Comparison of ENCODE assay signal across 10 cellular contexts in the genomic region with DNA sequence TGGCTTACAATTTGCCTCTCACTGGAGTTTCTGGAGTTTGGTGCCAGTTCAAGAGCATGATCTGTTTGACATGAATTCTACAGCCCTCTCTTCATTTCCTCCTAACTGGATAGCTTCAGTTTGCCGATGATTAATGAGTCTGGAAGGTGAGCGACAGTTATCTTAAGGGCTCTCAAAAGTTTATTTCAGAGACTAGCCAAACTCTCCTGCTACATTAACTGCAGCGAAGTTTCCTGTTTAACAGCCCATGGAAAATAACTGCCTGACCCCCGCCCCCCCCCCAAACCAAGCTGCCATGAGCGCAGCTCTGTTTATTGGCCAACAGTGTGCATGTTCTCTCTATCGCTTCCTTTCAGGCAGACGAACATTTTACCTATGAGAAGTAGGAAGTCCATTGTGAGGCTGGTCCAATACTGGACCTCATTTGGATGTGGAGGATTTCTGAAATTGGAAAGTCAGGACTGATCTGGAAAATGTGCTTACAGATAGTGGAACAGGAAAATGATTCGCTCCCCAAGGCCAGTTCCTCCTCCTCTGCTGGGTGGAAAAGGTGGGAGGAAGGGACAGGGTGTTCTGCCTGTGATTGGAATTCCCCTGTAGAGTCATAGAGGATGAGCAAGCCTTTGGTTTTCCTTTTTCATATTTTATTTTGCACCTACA.
DNase-seq lines count a peak whose midpoint lies in the region; ATAC-seq, FAIRE-seq and TF ChIP-seq lines count a peak whose summit lies in the region.
"Had no signal": no experiment of that assay in that cellular context is flagged by ENCODE, and none has a peak within 500 bp of the region (broad histone marks: within the 10 kb centered on the region; RNA-seq: fewer than 3 reads in every experiment).

No MANE protein-coding gene starts in this region.

- H3K4me1 ChIP-seq in H1 (replicated peaks in 1 of 4; ENCODE audit: control insufficient read depth in 3 of 4, insufficient read depth in 4 of 4, low read length in 3 of 4), result no peaks in the 10 kb centered on the region
- H3K4me1 ChIP-seq in lung (ENCODE audit: control insufficient read depth in 2 of 2, insufficient read depth in 2 of 2, low read length in 2 of 2), result peaks cover 4 to 10% of the 10 kb centered on the region in 2 donors
- no peaks in the 10 kb centered on the region for H3K4me1 ChIP-seq in naive thymus-derived CD4-positive, alpha-beta T cell (ENCODE audit: control insufficient read depth in 2 of 2, insufficient read depth in 2 of 2, low read length in 2 of 2)

- FAIRE-seq in H1 (lab: Jason Lieb, UNC), result no peak

- 0 out of 2 replicates have a peak, but pooled peaks cover 2% of the 10 kb centered on the region for H3K23me2 ChIP-seq in H1 (ENCODE audit: low read depth, low read length)

- no peak for TF ChIP-seq RAD21 in H1 (IDR thresholded peaks at IDR 0.05 in 1 of 2, conservative IDR thresholded peaks at IDR 0.05 in 1 of 2; ENCODE audit: low read depth in 2 of 2, low read length in 2 of 2)

- no peak overlapping the region for H4K8ac ChIP-seq in H1 (ENCODE audit: extremely low read depth, insufficient read depth, low read length)

- peak overlapping the region; percentile 59; the same call in 1 of the 2 replicates for H2AFZ ChIP-seq in H1 (ENCODE audit: low read length)

- DNase-seq in Right ventricle myocardium inferior (ENCODE audit: missing footprints) (no peak), cardiac septum (ENCODE audit: low spot score) (no peak), H1 (ENCODE audit: low read depth in 1 of 2, low spot score in 2 of 2) (no peak), lung (ENCODE audit: low spot score) (no peak), ecto neural progenitor cell (ENCODE audit: low spot score) (no peak), NCI-H1048 (lab: John Stamatoyannopoulos, UW) (no peak)
- no peak for DNase-seq in naive thymus-derived CD4-positive, alpha-beta T cell
- DNase-seq in activated naive CD4-positive, alpha-beta T cell (lab: John Stamatoyannopoulos, UW), result no peak
- DNase-seq: NCI-H146 had no signal

- H3K56ac ChIP-seq in H1 (replicated peaks; ENCODE audit: insufficient read length, low read depth, low read length), result no peak overlapping the region

- H3K4me3 ChIP-seq in H1 (ENCODE audit: extremely low read depth in 1 of 4, insufficient read depth in 2 of 4, low read depth in 3 of 4, low read length in 4 of 4) (no peak overlapping the region), lung (no peak overlapping the region)
- H3K4me3 ChIP-seq in naive thymus-derived CD4-positive, alpha-beta T cell (ENCODE audit: low read length), result no peak overlapping the region
- H3K4me3 ChIP-seq: coronary artery had no signal

- no peak overlapping the region for H4K91ac ChIP-seq in H1 (replicated peaks; ENCODE audit: insufficient read length, low read length)

- H3K9me3 ChIP-seq in H1 (ENCODE audit: insufficient read depth in 2 of 2, low read depth in 1 of 2, low read length in 1 of 2) (no peaks in the 10 kb centered on the region), lung (ENCODE audit: control insufficient read depth in 2 of 2, insufficient read depth in 1 of 2, low read length in 1 of 2) (no peaks in the 10 kb centered on the region)
- H3K9me3 ChIP-seq in naive thymus-derived CD4-positive, alpha-beta T cell (ENCODE audit: control insufficient read depth in 2 of 3, low read length in 3 of 3), result no peaks in the 10 kb centered on the region

- H3K4me2 ChIP-seq in H1 (ENCODE audit: insufficient read depth in 1 of 2, low read depth in 2 of 2, low read length in 2 of 2), result no peak overlapping the region

- H3K4me3 Mint-ChIP-seq in naive thymus-derived CD4-positive, alpha-beta T cell, result no peak overlapping the region

- H4K20me1 ChIP-seq in H1 (replicated peaks in 1 of 2; ENCODE audit: control insufficient read depth in 1 of 2, insufficient read depth in 2 of 2, low read length in 2 of 2), result no peaks in the 10 kb centered on the region

- TF ChIP-seq CTCF in H1 (IDR thresholded peaks at IDR 0.05; ENCODE audit: control extremely low read depth in 1 of 3, insufficient read depth in 1 of 3, low read depth in 1 of 3, low read length in 3 of 3) (no peak), lung (IDR thresholded peaks at IDR 0.05; ENCODE audit: control extremely low read depth, extremely low read depth) (no peak)

- H2BK5ac ChIP-seq in H1 (ENCODE audit: low read depth, low read length), result no peak overlapping the region

- peaks cover 0 to 3% (median 0%) of the 10 kb centered on the region in 7 donors for H3K4me1 Mint-ChIP-seq in naive thymus-derived CD4-positive, alpha-beta T cell

- no peak overlapping the region for H3K27ac ChIP-seq in H1 (ENCODE audit: low read depth, low read length)
- H3K27ac ChIP-seq in lung (ENCODE audit: low read depth in 1 of 2, low read length in 1 of 2), result peak overlapping the region; percentile 32 to 55
- no peak overlapping the region for H3K27ac ChIP-seq in naive thymus-derived CD4-positive, alpha-beta T cell (ENCODE audit: low read depth, low read length)

- peak; percentile 26 for ATAC-seq in Right ventricle myocardium inferior
- ATAC-seq in lung (ENCODE audit: insufficient read depth, low FRiP score), result peak; percentile 81
- no peak for ATAC-seq in naive thymus-derived CD4-positive, alpha-beta T cell

- POLR2A ChIA-PET in H1 (lab: Charles Lee; ENCODE audit: partially characterized antibody), result no interaction called here
- POLR2A ChIA-PET in naive thymus-derived CD4-positive, alpha-beta T cell (lab: Charles Lee), result no interaction called here

- H3K36me3 ChIP-seq in H1 (ENCODE audit: control insufficient read depth in 2 of 4, insufficient read depth in 4 of 4, low read length in 3 of 4) (no peaks in the 10 kb centered on the region), lung (ENCODE audit: control insufficient read depth in 2 of 2, insufficient read depth in 2 of 2, low read length in 2 of 2) (no peaks in the 10 kb centered on the region)
- H3K36me3 ChIP-seq in naive thymus-derived CD4-positive, alpha-beta T cell (ENCODE audit: control insufficient read depth in 2 of 3, insufficient read depth in 3 of 3, low read length in 3 of 3), result no peaks in the 10 kb centered on the region

- intact Hi-C loops in Right ventricle myocardium inferior (cut with DNase I) (no loop called here), cardiac septum (cut with DNase I) (loop anchor here (5.0 kb wide), 1 partner anchor 214 kb away; no protein-coding TSS in a partner anchor)
- intact Hi-C loops in naive thymus-derived CD4-positive, alpha-beta T cell (cut with micrococcal nuclease), result no loop called here

- no peak overlapping the region for H2AK5ac ChIP-seq in H1 (ENCODE audit: low read depth, low read length)

- H4K5ac ChIP-seq in H1 (ENCODE audit: insufficient read length, low read depth, low read length), result no peak overlapping the region

- H3K18ac ChIP-seq in H1 (ENCODE audit: extremely low read depth, low read length), result no peak overlapping the region

- H3K27ac Mint-ChIP-seq in naive thymus-derived CD4-positive, alpha-beta T cell, result no peak overlapping the region

- H3K79me1 ChIP-seq in H1 (ENCODE audit: low read depth, low read length), result no peaks in the 10 kb centered on the region

- H2BK120ac ChIP-seq in H1 (replicated peaks; ENCODE audit: low read depth, low read length), result no peak overlapping the region

- no peak overlapping the region for H2BK12ac ChIP-seq in H1 (ENCODE audit: low read depth, low read length)

- H3K79me2 ChIP-seq in H1 (ENCODE audit: control insufficient read depth in 1 of 2, insufficient read depth in 2 of 2, low read length in 2 of 2), result no peaks in the 10 kb centered on the region

- no peak overlapping the region for H2BK15ac ChIP-seq in H1 (ENCODE audit: low read length)

- H3K4ac ChIP-seq in H1 (replicated peaks; ENCODE audit: insufficient read length, low read depth, low read length), result no peak overlapping the region

- no peak overlapping the region for H3K14ac ChIP-seq in H1 (ENCODE audit: insufficient read length)

- no peak overlapping the region for H3K23ac ChIP-seq in H1 (ENCODE audit: insufficient read length)

- TF ChIP-seq EP300 in H1 (IDR thresholded peaks at IDR 0.05; ENCODE audit: borderline replicate concordance in 1 of 2, low read depth in 2 of 2, low read length in 2 of 2), result no peak

- H3K9me3 Mint-ChIP-seq in naive thymus-derived CD4-positive, alpha-beta T cell, result peaks cover 0 to 5% (median 0%) of the 10 kb centered on the region in 11 donors

- no peaks in the 10 kb centered on the region for H3K36me3 Mint-ChIP-seq in naive thymus-derived CD4-positive, alpha-beta T cell

- H2BK20ac ChIP-seq in H1 (ENCODE audit: low read length), result no peak overlapping the region

- TF ChIP-seq POLR2A in H1 (IDR thresholded peaks at IDR 0.05; ENCODE audit: control extremely low read depth in 1 of 2, low read depth in 2 of 2, low read length in 2 of 2), result no peak

- CTCF ChIA-PET in H1 (lab: Charles Lee; ENCODE audit: partially characterized antibody), result interaction anchor here (1.0 to 6.0 kb wide), 3 partner anchors 10 to 153 kb away, joined by 3 to 40 read pairs (median 3); no protein-coding TSS in a partner anchor
- CTCF ChIA-PET in naive thymus-derived CD4-positive, alpha-beta T cell (lab: Charles Lee), result no interaction called here

- WGBS in H1 (ENCODE audit: extremely low coverage in 1 of 2, insufficient coverage in 1 of 2, insufficient read length in 1 of 2, insufficient replicate concordance in 2 of 2, low coverage in 1 of 2, low lambda C conversion rate in 2 of 2, missing lambda C conversion rate in 1 of 2), 2 experiments, result 88% methylated on average over 7 of the region's 8 CpGs; no CpG with 5 or more reads in 1 of the 2 experiments
- 49 to 59% methylated on average over 8 of the region's 8 CpGs for whole genome bisulfite sequencing in lung, 2 donors

- H3K9ac ChIP-seq in H1 (replicated peaks in 1 of 4; ENCODE audit: extremely low read depth in 1 of 4, low read depth in 3 of 4, low read length in 3 of 4), result no peak overlapping the region

- H3K27me3 ChIP-seq in H1 (replicated peaks in 1 of 4; ENCODE audit: control insufficient read depth in 3 of 4, extremely low read depth in 1 of 4, insufficient read depth in 3 of 4, low read length in 3 of 4), result no peaks in the 10 kb centered on the region
- no peaks in the 10 kb centered on the region for H3K27me3 ChIP-seq in lung (ENCODE audit: control insufficient read depth, insufficient read depth)
- no peaks in the 10 kb centered on the region for H3K27me3 ChIP-seq in naive thymus-derived CD4-positive, alpha-beta T cell (ENCODE audit: control insufficient read depth in 2 of 2, insufficient read depth in 2 of 2, low read length in 2 of 2)

- H3K27me3 Mint-ChIP-seq in naive thymus-derived CD4-positive, alpha-beta T cell, result peaks cover 0 to 5% (median 0%) of the 10 kb centered on the region in 5 donors

TF ChIP-seq in H1, 55 proteins besides CTCF, POLR2A, EP300 and RAD21 (continues in another document):
- TF ChIP-seq FOSL1 (IDR thresholded peaks at IDR 0.05; ENCODE audit: insufficient read depth, low read depth, low read length), result no peak
- no peak for TF ChIP-seq TCF12 (IDR thresholded peaks at IDR 0.05; ENCODE audit: low read depth, low read length)
- no peak for TF ChIP-seq CHD1 (IDR thresholded peaks at IDR 0.05; ENCODE audit: low read depth, low read length)
- TF ChIP-seq CREB1 (IDR thresholded peaks at IDR 0.05), result no peak

Comparison
In these comparisons a context has a peak if more than half of its experiments do, and no peak if none do; other contexts are left out.
1. H3K27ac ChIP-seq: peak in lung (2 of 2); none in H1 (single experiment) and naive thymus-derived CD4-positive, alpha-beta T cell (single experiment).